ENCODE assay signal across 11 cellular contexts in the genomic region with DNA sequence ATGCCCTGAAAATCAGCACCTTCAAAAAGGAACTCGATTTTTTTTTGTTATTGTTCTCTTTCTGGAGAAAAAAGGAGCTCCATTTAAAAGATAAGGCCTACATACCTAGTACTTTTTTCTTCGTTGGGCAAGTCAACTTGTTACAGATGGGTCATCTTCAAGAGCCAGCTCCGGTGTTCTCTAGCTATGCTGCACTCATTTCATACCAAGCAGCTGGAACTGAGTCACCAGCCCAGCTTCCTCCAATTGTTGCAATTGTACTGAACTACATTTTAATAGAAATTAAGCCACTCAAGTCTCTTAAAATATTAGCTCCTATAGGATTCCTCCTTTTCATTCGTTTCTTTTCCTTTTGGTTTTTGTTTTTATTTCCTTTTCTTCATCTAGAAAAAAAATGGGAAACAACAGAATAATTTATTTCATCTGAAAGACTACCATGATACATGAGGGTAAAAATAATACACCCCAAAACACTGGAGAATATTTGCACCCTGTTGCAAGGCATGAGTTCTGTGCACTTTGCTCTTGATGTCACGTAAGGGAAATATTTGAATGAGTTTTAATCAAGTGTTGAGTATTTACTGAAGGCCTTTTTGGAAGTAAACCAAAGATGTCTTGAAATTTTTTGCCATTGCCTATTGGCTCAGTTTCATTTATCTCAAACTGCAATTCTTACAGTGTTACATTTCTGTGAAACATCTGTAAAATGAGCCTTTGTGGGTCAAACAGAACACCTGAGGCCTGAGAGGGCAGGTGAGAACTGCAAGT.
DNase-seq lines count a peak whose midpoint lies in the region; ATAC-seq, FAIRE-seq and TF ChIP-seq lines count a peak whose summit lies in the region.
"Had no signal": no experiment of that assay in that cellular context is flagged by ENCODE, and none has a peak within 500 bp of the region (broad histone marks: within the 10 kb centered on the region; RNA-seq: fewer than 3 reads in every experiment).

No MANE protein-coding gene starts in this region.

- no peaks in the 10 kb centered on the region for H3K36me3 ChIP-seq in bronchial epithelial cell (ENCODE audit: control insufficient read depth, insufficient read depth, low read length)

- DNase-seq in Right ventricle myocardium superior (no peak), cardiac septum (ENCODE audit: low spot score) (no peak), bronchial epithelial cell (ENCODE audit: low read depth) (peak; percentile 85), kidney tubule cell (ENCODE audit: low spot score) (peak; percentile 65), AML-193 (lab: John Stamatoyannopoulos, UW) (no peak), DMS53 (lab: John Stamatoyannopoulos, UW) (no peak)
- DNase-seq in activated CD8-positive, alpha-beta memory T cell treated with anti-CD3 and anti-CD28 coated beads, Interleukin-2, amount 50 U/mL, for 48 hours, result no peak
- DNase-seq: activated T-cell treated with anti-CD3 and anti-CD28 coated beads, Interleukin-2, amount 50 U/mL, for 24 hours; natural killer cell had no signal

- no peak overlapping the region for H3K4me3 ChIP-seq in bronchial epithelial cell (ENCODE audit: low read depth, low read length)
- H3K4me3 ChIP-seq: GM12878 had no signal

- ATAC-seq in Right ventricle myocardium superior (ENCODE audit: poor library complexity) (peak; percentile 38), HG03571 (IDR thresholded peaks at IDR 0.05; ENCODE audit: unreplicated experiment) (no peak)
- ATAC-seq: GM12878, natural killer cell had no signal

- intact Hi-C loops in Right ventricle myocardium superior (cut with DNase I) (no loop called here), cardiac septum (cut with DNase I) (no loop called here)

- TF ChIP-seq CTCF in bronchial epithelial cell (IDR thresholded peaks at IDR 0.05; ENCODE audit: insufficient read depth, low read length, severe bottlenecking), result no peak

- no peak for FAIRE-seq in bronchial epithelial cell (lab: Jason Lieb, UNC)
- FAIRE-seq: GM12878 had no signal

- no peaks in the 10 kb centered on the region for H3K27me3 ChIP-seq in bronchial epithelial cell (ENCODE audit: control insufficient read depth, insufficient read depth, low read length)

Comparison
In these comparisons a context has a peak if more than half of its experiments do, and no peak if none do; other contexts are left out.
1. DNase-seq: peak in bronchial epithelial cell (single experiment) and kidney tubule cell (single experiment); none in Right ventricle myocardium superior (single experiment), cardiac septum (single experiment), AML-193 (0 of 2), DMS53 (single experiment) and activated CD8-positive, alpha-beta memory T cell treated with anti-CD3 and anti-CD28 coated beads, Interleukin-2, amount 50 U/mL, for 48 hours (single experiment).